In genomic region chr12:57462307-57463253, GRCh38 we compare ENCODE assay signal across 8 cellular contexts. TPM values are rescaled to one million over a fixed set of nuclear protein-coding genes. Genes with fewer than 3 reads are reported as not detected.
DNase-seq lines count a peak whose midpoint lies in the region; ATAC-seq, FAIRE-seq and TF ChIP-seq lines count a peak whose summit lies in the region.

No MANE protein-coding gene starts in this region.

- H3K27me3 ChIP-seq in mononuclear cell (ENCODE audit: insufficient read depth, low read length): peaks cover 12% of the 10 kb centered on the region

- no peaks in the 10 kb centered on the region for H3K9me3 ChIP-seq in mononuclear cell (ENCODE audit: low read depth, low read length)

- DNase-seq in DMS 273 treated with DMSO at 0.1 percent for 48 hours (lab: John Stamatoyannopoulos, UW): peak; percentile 85
- peak; percentile 91 for DNase-seq in HTR-8/SVneo (ENCODE audit: insufficient read length, low spot score)
- peak; percentile 84 to 85 for DNase-seq in NOMO-1 (lab: John Stamatoyannopoulos, UW; ENCODE audit: unreplicated experiment in 2 of 2)
- DNase-seq in activated CD8-positive, alpha-beta memory T cell treated with anti-CD3 and anti-CD28 coated beads, Interleukin-2, amount 50 U/mL, for 24 hours (ENCODE audit: extremely low read depth): peak; percentile 75
- DNase-seq in epithelial cell of esophagus (ENCODE audit: low read depth): peak; percentile 89
- peak; percentile 75 to 83 for DNase-seq in stimulated activated CD8-positive, alpha-beta memory T cell treated with anti-CD3 and anti-CD28 coated beads, Interleukin-2, amount 100 ng/mL, for 48 hours (ENCODE audit: low read depth in 2 of 2)

- peak; percentile 96 for TF ChIP-seq CTCF in epithelial cell of esophagus (IDR thresholded peaks at IDR 0.05; ENCODE audit: insufficient read depth, low read depth, low read length, missing control alignments)

- H3K4me3 ChIP-seq in epithelial cell of esophagus (ENCODE audit: low read length) (peak overlapping the region; percentile 55), mononuclear cell (ENCODE audit: low read length) (peak overlapping the region; percentile 35)

- no peak for FAIRE-seq in HTR-8/SVneo (lab: Jason Lieb, UNC)

- H3K4me1 ChIP-seq in mononuclear cell (ENCODE audit: insufficient read depth, low read length): peaks cover 43% of the 10 kb centered on the region

- peak; percentile 61 for ATAC-seq in GM21381 (IDR thresholded peaks at IDR 0.05; ENCODE audit: unreplicated experiment)

RNA-seq across cellular contexts. Expression of gene GLI1, which starts 3.0 kb away (rescaled TPM):
- 0.10 TPM for total RNA-seq in mononuclear cell

RNA-seq across cellular contexts. Expression of gene INHBE, which starts 7.5 kb away (rescaled TPM):
- total RNA-seq in mononuclear cell: not detected

RNA-seq across cellular contexts. Expression of gene ARHGAP9, which starts 17.1 kb away (rescaled TPM):
- total RNA-seq in mononuclear cell: 77.6 TPM

RNA-seq across cellular contexts. Expression of gene MARS1, which starts 25.3 kb away (rescaled TPM):
- 90.3 TPM for total RNA-seq in mononuclear cell

RNA-seq across cellular contexts. Expression of gene INHBC, which starts 28.0 kb away (rescaled TPM):
- total RNA-seq in mononuclear cell: 0.10 TPM

Comparison
In these comparisons a context has a peak if more than half of its experiments do, and no peak if none do; other contexts are left out.
1. Peak in every context shown above with its lines: DNase-seq, ATAC-seq and H3K4me3 ChIP-seq.